In the genomic region with DNA sequence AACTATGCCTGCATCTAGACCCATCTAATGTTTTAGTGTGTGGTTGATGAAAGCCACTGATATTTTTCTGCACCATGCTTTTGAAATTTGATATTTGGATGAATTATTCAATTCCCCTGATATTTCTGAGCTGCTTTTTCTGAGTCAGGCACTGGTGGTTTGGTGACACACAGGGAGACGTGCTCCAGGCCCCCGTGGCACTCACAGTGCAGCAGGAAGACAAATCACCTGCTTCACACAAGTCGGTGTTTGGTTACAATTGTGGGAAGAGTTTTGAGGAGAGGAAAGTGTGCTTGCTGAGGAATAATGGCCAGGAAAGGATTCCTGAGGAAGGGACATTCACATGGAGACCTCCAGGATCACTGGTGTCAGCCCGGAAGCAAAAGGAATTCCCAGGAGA, we compare ENCODE assay signal across 13 cellular contexts.
DNase-seq lines count a peak whose midpoint lies in the region; ATAC-seq and TF ChIP-seq lines count a peak whose summit lies in the region.
"Had no signal": no experiment of that assay in that cellular context is flagged by ENCODE, and none has a peak within 500 bp of the region (broad histone marks: within the 10 kb centered on the region; RNA-seq: fewer than 3 reads in every experiment).

No MANE protein-coding gene starts in this region.

- H3K4me3 Mint-ChIP-seq in WTC11: no peak overlapping the region
- H3K4me3 Mint-ChIP-seq: B cell had no signal

- no peak overlapping the region for H3K4me3 ChIP-seq in astrocyte of the cerebellum (ENCODE audit: low read depth, low read length)
- H3K4me3 ChIP-seq: skin epidermis, upper lobe of left lung had no signal

- in situ Hi-C loops in astrocyte of the cerebellum (cut with HindIII; ENCODE audit: low sequenced_read_pairs): no loop called here

- ATAC-seq in left lobe of liver (no peak), HG02884 (IDR thresholded peaks at IDR 0.05; ENCODE audit: unreplicated experiment) (no peak), WTC11 (no peak)
- ATAC-seq: Panc1 had no signal

- no peaks in the 10 kb centered on the region; the same call in 1 of the 2 replicates for H3K27me3 Mint-ChIP-seq in WTC11 (ENCODE audit: low read depth)

- H3K4me1 Mint-ChIP-seq in WTC11: peaks cover 35% of the 10 kb centered on the region

- POLR2A ChIA-PET in WTC11 (lab: Charles Lee): no interaction called here

- no peaks in the 10 kb centered on the region for H3K9me3 Mint-ChIP-seq in WTC11

- peak; percentile 48 for DNase-seq in AG08395 (ENCODE audit: low spot score)
- DNase-seq in HS-5 (ENCODE audit: low read depth): peak; percentile 69
- peak; percentile 54 for DNase-seq in astrocyte of the cerebellum (ENCODE audit: low read depth)
- peak; percentile 28 for DNase-seq in left lobe of liver (ENCODE audit: low spot score)
- DNase-seq in NOMO-1 treated with DMSO at 0.1 percent for 48 hours (lab: John Stamatoyannopoulos, UW; ENCODE audit: unreplicated experiment): no peak
- DNase-seq in DMS 273 treated with DMSO at 0.1 percent for 48 hours (lab: John Stamatoyannopoulos, UW): no peak
- DNase-seq in WTC11 (ENCODE audit: low spot score): no peak
- DNase-seq: effector memory CD4-positive, alpha-beta T cell had no signal

- no peaks in the 10 kb centered on the region for H3K36me3 Mint-ChIP-seq in WTC11

- TF ChIP-seq CTCF in astrocyte of the cerebellum (IDR thresholded peaks at IDR 0.05; ENCODE audit: low read depth, low read length, missing control alignments) (no peak), WTC11 (IDR thresholded peaks at IDR 0.05) (no peak)

- no peak overlapping the region for H3K27ac Mint-ChIP-seq in WTC11
- H3K27ac Mint-ChIP-seq: B cell had no signal

- CTCF ChIA-PET in WTC11 (lab: Charles Lee): no interaction called here

TF ChIP-seq in WTC11, 78 proteins besides CTCF, POLR2A, EP300 and RAD21:
- TF ChIP-seq CREB1 (CRISPR knock-in tag; IDR thresholded peaks at IDR 0.05): no peak
- no peak for TF ChIP-seq NR2C2 (CRISPR knock-in tag; IDR thresholded peaks at IDR 0.05)
- TF ChIP-seq EMX1 (CRISPR knock-in tag; IDR thresholded peaks at IDR 0.05): no peak
- TF ChIP-seq ATF1 (CRISPR knock-in tag; IDR thresholded peaks at IDR 0.05): no peak
- TF ChIP-seq STAT6 (CRISPR knock-in tag; conservative IDR thresholded peaks at IDR 0.05; ENCODE audit: low read depth): no peak
- no peak for TF ChIP-seq GTF2I (CRISPR knock-in tag; conservative IDR thresholded peaks at IDR 0.05)
- no peak for TF ChIP-seq NFE2L1 (CRISPR knock-in tag; IDR thresholded peaks at IDR 0.05)
TF ChIP-seq in WTC11: peak in this region for 0.

Comparison
In these comparisons a context has a peak if more than half of its experiments do, and no peak if none do; other contexts are left out.
1. DNase-seq: peak in AG08395 (single experiment), HS-5 (single experiment), astrocyte of the cerebellum (single experiment) and left lobe of liver (single experiment); none in NOMO-1 treated with DMSO at 0.1 percent for 48 hours (single experiment), DMS 273 treated with DMSO at 0.1 percent for 48 hours (single experiment) and WTC11 (single experiment).